ENCODE assay signal across 11 cellular contexts in the genomic region with DNA sequence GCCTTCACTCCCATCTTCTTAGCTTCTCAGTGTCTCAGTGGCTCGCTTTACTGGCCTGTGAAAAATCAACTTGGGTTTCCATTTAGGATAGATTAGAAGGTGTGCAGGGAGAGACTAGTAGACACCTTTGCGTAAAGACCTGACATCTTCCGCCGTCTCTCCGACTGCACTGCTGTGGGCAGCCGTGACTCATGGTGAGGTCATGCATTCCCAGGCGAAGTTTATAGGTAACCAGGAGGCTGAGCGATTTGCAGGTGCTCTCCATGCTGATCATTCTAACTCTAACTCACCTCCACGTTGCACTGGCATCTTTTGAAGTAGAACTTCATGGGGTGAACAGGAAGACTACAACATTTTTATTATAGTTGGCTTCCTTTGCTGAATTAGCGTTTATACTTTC.
DNase-seq lines count a peak whose midpoint lies in the region; ATAC-seq and TF ChIP-seq lines count a peak whose summit lies in the region.
"Had no signal": no experiment of that assay in that cellular context is flagged by ENCODE, and none has a peak within 500 bp of the region (broad histone marks: within the 10 kb centered on the region; RNA-seq: fewer than 3 reads in every experiment).

No MANE protein-coding gene starts in this region.

- H3K4me3 ChIP-seq in SK-N-SH (ENCODE audit: low read depth in 2 of 2, low read length in 1 of 2) (no peak overlapping the region), osteoblast (ENCODE audit: insufficient read depth, low read length) (no peak overlapping the region)

- H3K4me1 ChIP-seq in SK-N-SH (ENCODE audit: control insufficient read depth in 1 of 2, insufficient read depth in 2 of 2, low read depth in 1 of 2, low read length in 1 of 2): peaks cover 0 to 5% of the 10 kb centered on the region in 2 experiments; a peak in 1 of 4 replicates
- peaks cover 12% of the 10 kb centered on the region for H3K4me1 ChIP-seq in osteoblast (ENCODE audit: insufficient read depth, low read length)

- DNase-seq in SK-N-SH: no peak
- peak; percentile 3 for DNase-seq in T1000 (lab: John Stamatoyannopoulos, UW)
- peak; percentile 85 for DNase-seq in epithelial cell of prostate (ENCODE audit: low read depth, low spot score)
- peak; percentile 46 to 70 for DNase-seq in stimulated activated CD4-positive, alpha-beta T cell treated with anti-CD3 and anti-CD28 coated beads, Interleukin-2, amount 100 ng/mL, for 24 hours
- no peak for DNase-seq in omental fat pad (ENCODE audit: low spot score)
- DNase-seq in osteoblast (ENCODE audit: insufficient read length, low spot score, missing footprints): no peak
- DNase-seq: hypothalamus, NCI-H69 had no signal

- TF ChIP-seq EP300 in SK-N-SH (IDR thresholded peaks at IDR 0.05; ENCODE audit: borderline replicate concordance in 1 of 2, low read depth in 1 of 2, low read length in 1 of 2): no peak

- CTCF ChIA-PET in SK-N-SH (lab: Yijun Ruan, JAX): interaction anchor here (0.7 kb wide), 1 partner anchor 13 kb away, joined by 3 read pairs; no protein-coding TSS in a partner anchor

- no peak for TF ChIP-seq RAD21 in SK-N-SH (IDR thresholded peaks at IDR 0.05; ENCODE audit: low read length)

- H3K36me3 ChIP-seq in SK-N-SH (replicated peaks in 1 of 2; ENCODE audit: control insufficient read depth in 1 of 2, insufficient read depth in 2 of 2, low read length in 1 of 2): no peaks in the 10 kb centered on the region
- H3K36me3 ChIP-seq in osteoblast (ENCODE audit: insufficient read depth, low read length): no peaks in the 10 kb centered on the region

- H3K9me3 ChIP-seq in SK-N-SH (no peaks in the 10 kb centered on the region), osteoblast (ENCODE audit: low read depth, low read length) (no peaks in the 10 kb centered on the region)

- ATAC-seq in SK-N-SH treated with all-trans-retinoic acid at 6 μM for 48 hours (no peak), omental fat pad (ENCODE audit: low FRiP score) (no peak), GM19452 (IDR thresholded peaks at IDR 0.05; ENCODE audit: unreplicated experiment) (no peak)

- POLR2A ChIA-PET in SK-N-SH (lab: Yijun Ruan, JAX): no interaction called here

- no peaks in the 10 kb centered on the region for H3K9me2 ChIP-seq in SK-N-SH

- H4K20me1 ChIP-seq in SK-N-SH (ENCODE audit: insufficient read depth) (no peaks in the 10 kb centered on the region), osteoblast (ENCODE audit: insufficient read depth, low read length) (no peaks in the 10 kb centered on the region)

- no peaks in the 10 kb centered on the region for H3K27me3 ChIP-seq in SK-N-SH (ENCODE audit: insufficient read depth)
- no peaks in the 10 kb centered on the region for H3K27me3 ChIP-seq in osteoblast (ENCODE audit: insufficient read depth, low read length)

- H3K4me2 ChIP-seq in SK-N-SH: no peak overlapping the region
- H3K4me2 ChIP-seq in osteoblast (ENCODE audit: insufficient read depth, low read length): no peak overlapping the region

- H3K79me2 ChIP-seq in SK-N-SH (ENCODE audit: insufficient read depth): no peaks in the 10 kb centered on the region
- H3K79me2 ChIP-seq in osteoblast (ENCODE audit: insufficient read depth, low read length): no peaks in the 10 kb centered on the region

- TF ChIP-seq CTCF in SK-N-SH (IDR thresholded peaks at IDR 0.05) (no peak), omental fat pad (IDR thresholded peaks at IDR 0.05) (no peak), osteoblast (IDR thresholded peaks at IDR 0.05; ENCODE audit: extremely low read depth, low read depth, low read length) (no peak)

- WGBS in SK-N-SH (ENCODE audit: low lambda C conversion rate): 80% methylated on average over 10 of the region's 10 CpGs

- H2AFZ ChIP-seq in SK-N-SH (ENCODE audit: low read depth) (no peak overlapping the region), osteoblast (ENCODE audit: low read length) (no peak overlapping the region)

- no peaks in the 10 kb centered on the region for H3F3A ChIP-seq in SK-N-SH (replicated peaks; ENCODE audit: insufficient read depth)

- H3K9ac ChIP-seq in SK-N-SH: no peak overlapping the region

- no peak overlapping the region for H3K27ac ChIP-seq in SK-N-SH (ENCODE audit: low read depth in 2 of 2, low read length in 1 of 2)
- peak overlapping the region; percentile 14 for H3K27ac ChIP-seq in epithelial cell of prostate
- H3K27ac ChIP-seq in osteoblast (ENCODE audit: low read depth, low read length): no peak overlapping the region
- H3K27ac ChIP-seq: 22Rv1 had no signal

TF ChIP-seq in SK-N-SH, 30 proteins besides CTCF, POLR2A, EP300 and RAD21:
- TF ChIP-seq SMC3 (IDR thresholded peaks at IDR 0.05; ENCODE audit: low read depth, low read length) (no peak), FOSL2 (IDR thresholded peaks at IDR 0.05; ENCODE audit: borderline replicate concordance, low read depth) (0 out of 2 replicates have a peak, but pooled peaks have one; percentile 18), TAF1 (IDR thresholded peaks at IDR 0.05; ENCODE audit: borderline replicate concordance, low read depth, low read length) (no peak)

TF ChIP-seq in SK-N-SH treated with all-trans-retinoic acid at 6 μM for 48 hours, 23 proteins besides CTCF, POLR2A, EP300 and RAD21 (continues in another document):
- TF ChIP-seq, protein P1, sequence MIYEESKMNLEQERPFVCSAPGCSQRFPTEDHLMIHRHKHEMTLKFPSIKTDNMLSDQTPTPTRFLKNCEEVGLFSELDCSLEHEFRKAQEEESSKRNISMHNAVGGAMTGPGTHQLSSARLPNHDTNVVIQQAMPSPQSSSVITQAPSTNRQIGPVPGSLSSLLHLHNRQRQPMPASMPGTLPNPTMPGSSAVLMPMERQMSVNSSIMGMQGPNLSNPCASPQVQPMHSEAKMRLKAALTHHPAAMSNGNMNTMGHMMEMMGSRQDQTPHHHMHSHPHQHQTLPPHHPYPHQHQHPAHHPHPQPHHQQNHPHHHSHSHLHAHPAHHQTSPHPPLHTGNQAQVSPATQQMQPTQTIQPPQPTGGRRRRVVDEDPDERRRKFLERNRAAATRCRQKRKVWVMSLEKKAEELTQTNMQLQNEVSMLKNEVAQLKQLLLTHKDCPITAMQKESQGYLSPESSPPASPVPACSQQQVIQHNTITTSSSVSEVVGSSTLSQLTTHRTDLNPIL (CRISPR knock-in tag; IDR thresholded peaks at IDR 0.05; ENCODE audit: low read depth): no peak
- TF ChIP-seq ZC3H10 (CRISPR knock-in tag; IDR thresholded peaks at IDR 0.05) (no peak), OSR1 (CRISPR knock-in tag; IDR thresholded peaks at IDR 0.05) (no peak), RARB (CRISPR knock-in tag; IDR thresholded peaks at IDR 0.05) (no peak), SNAI2 (CRISPR knock-in tag; IDR thresholded peaks at IDR 0.05) (no peak), ZNF565 (CRISPR knock-in tag; conservative IDR thresholded peaks at IDR 0.05; ENCODE audit: low read depth) (no peak), BACH2 (CRISPR knock-in tag; IDR thresholded peaks at IDR 0.05; ENCODE audit: borderline replicate concordance) (no peak), ESRRG (CRISPR knock-in tag; IDR thresholded peaks at IDR 0.05) (no peak), TCF4 (CRISPR knock-in tag; IDR thresholded peaks at IDR 0.05; ENCODE audit: borderline replicate concordance) (no peak), ZFP3 (CRISPR knock-in tag; IDR thresholded peaks at IDR 0.05) (no peak), GLIS3 (CRISPR knock-in tag; IDR thresholded peaks at IDR 0.05) (no peak), ZNF8 (CRISPR knock-in tag; IDR thresholded peaks at IDR 0.05) (no peak), ARNTL (CRISPR knock-in tag; IDR thresholded peaks at IDR 0.05; ENCODE audit: borderline replicate concordance, low read depth) (no peak)
- TF ChIP-seq, protein P2, sequence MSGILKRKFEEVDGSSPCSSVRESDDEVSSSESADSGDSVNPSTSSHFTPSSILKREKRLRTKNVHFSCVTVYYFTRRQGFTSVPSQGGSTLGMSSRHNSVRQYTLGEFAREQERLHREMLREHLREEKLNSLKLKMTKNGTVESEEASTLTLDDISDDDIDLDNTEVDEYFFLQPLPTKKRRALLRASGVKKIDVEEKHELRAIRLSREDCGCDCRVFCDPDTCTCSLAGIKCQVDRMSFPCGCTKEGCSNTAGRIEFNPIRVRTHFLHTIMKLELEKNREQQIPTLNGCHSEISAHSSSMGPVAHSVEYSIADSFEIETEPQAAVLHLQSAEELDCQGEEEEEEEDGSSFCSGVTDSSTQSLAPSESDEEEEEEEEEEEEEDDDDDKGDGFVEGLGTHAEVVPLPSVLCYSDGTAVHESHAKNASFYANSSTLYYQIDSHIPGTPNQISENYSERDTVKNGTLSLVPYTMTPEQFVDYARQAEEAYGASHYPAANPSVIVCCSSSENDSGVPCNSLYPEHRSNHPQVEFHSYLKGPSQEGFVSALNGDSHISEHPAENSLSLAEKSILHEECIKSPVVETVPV (CRISPR knock-in tag; IDR thresholded peaks at IDR 0.05): no peak
- TF ChIP-seq, protein P3, sequence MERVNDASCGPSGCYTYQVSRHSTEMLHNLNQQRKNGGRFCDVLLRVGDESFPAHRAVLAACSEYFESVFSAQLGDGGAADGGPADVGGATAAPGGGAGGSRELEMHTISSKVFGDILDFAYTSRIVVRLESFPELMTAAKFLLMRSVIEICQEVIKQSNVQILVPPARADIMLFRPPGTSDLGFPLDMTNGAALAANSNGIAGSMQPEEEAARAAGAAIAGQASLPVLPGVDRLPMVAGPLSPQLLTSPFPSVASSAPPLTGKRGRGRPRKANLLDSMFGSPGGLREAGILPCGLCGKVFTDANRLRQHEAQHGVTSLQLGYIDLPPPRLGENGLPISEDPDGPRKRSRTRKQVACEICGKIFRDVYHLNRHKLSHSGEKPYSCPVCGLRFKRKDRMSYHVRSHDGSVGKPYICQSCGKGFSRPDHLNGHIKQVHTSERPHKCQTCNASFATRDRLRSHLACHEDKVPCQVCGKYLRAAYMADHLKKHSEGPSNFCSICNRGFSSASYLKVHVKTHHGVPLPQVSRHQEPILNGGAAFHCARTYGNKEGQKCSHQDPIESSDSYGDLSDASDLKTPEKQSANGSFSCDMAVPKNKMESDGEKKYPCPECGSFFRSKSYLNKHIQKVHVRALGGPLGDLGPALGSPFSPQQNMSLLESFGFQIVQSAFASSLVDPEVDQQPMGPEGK (CRISPR knock-in tag; IDR thresholded peaks at IDR 0.05; ENCODE audit: borderline replicate concordance): no peak
- TF ChIP-seq, protein P4, sequence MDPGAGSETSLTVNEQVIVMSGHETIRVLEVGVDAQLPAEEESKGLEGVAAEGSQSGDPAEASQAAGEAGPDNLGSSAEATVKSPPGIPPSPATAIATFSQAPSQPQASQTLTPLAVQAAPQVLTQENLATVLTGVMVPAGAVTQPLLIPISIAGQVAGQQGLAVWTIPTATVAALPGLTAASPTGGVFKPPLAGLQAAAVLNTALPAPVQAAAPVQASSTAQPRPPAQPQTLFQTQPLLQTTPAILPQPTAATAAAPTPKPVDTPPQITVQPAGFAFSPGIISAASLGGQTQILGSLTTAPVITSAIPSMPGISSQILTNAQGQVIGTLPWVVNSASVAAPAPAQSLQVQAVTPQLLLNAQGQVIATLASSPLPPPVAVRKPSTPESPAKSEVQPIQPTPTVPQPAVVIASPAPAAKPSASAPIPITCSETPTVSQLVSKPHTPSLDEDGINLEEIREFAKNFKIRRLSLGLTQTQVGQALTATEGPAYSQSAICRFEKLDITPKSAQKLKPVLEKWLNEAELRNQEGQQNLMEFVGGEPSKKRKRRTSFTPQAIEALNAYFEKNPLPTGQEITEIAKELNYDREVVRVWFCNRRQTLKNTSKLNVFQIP (CRISPR knock-in tag; IDR thresholded peaks at IDR 0.05; ENCODE audit: borderline replicate concordance, low read depth): no peak

Comparison
In these comparisons a context has a peak if more than half of its experiments do, and no peak if none do; other contexts are left out.
1. DNase-seq: peak in T1000 (single experiment), epithelial cell of prostate (single experiment) and stimulated activated CD4-positive, alpha-beta T cell treated with anti-CD3 and anti-CD28 coated beads, Interleukin-2, amount 100 ng/mL, for 24 hours (2 of 2); none in SK-N-SH (single experiment), omental fat pad (single experiment) and osteoblast (single experiment).